Comparison of ENCODE assay signal across 33 cellular contexts in the genomic region with DNA sequence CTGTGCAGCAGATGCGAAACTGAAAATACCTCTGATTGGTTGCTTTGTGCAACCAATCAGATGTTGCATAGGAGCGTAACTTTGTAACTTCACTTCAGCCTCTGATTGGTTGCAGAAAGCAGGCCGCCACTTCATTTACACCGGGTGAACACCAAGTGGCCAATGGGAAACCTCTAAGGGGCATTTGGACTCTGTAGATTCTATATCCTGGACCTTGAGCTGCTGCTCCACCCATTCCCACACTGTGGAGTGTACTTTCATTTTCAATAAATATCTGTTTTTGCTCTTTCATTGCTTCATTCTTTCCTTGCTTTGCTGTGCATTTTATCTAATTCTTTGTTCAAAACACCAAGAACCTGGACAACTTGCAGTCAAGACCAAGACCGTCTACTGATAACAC.
"Had no signal": no experiment of that assay in that cellular context is flagged by ENCODE, and none has a peak within 500 bp of the region (broad histone marks: within the 10 kb centered on the region; RNA-seq: fewer than 3 reads in every experiment).

No MANE protein-coding gene starts in this region.

- H3K4me3 ChIP-seq: adrenal gland, body of pancreas, breast epithelium, MG63, SJCRH30, SK-N-MC had no signal

- H3K27ac Mint-ChIP-seq: activated CD4-positive, alpha-beta T cell treated with anti-CD3 and anti-CD28 coated beads for 36 hours; activated CD8-positive, alpha-beta T cell treated with anti-CD3 and anti-CD28 coated beads for 36 hours; activated naive CD4-positive, alpha-beta T cell treated with anti-CD3 and anti-CD28 coated beads for 36 hours; activated naive CD4-positive, alpha-beta T cell treated with anti-CD3 and anti-CD28 coated beads, Interleukin-2, amount 50 U/mL, for 72 hours; activated T-helper 1 cell treated with anti-CD3 and anti-CD28 coated beads, Interleukin-12 subunit alpha, Interleukin-12 subunit beta, Interleukin-2, Interleukin-4 antibody, amounts not matched to agents 30 ng/mL and 10 ng/mL and 1 ng/mL, durations not matched to agents 14 hours and 24 hours and 36 hours; IgD-negative memory B cell; T-cell had no signal

- H3K4me1 ChIP-seq: adrenal gland, body of pancreas, breast epithelium had no signal

- ATAC-seq: activated CD4-positive, alpha-beta T cell treated with anti-CD3 and anti-CD28 coated beads for 36 hours; activated CD8-positive, alpha-beta T cell treated with anti-CD3 and anti-CD28 coated beads for 36 hours; activated naive CD4-positive, alpha-beta T cell treated with anti-CD3 and anti-CD28 coated beads, Interleukin-2, amount 50 U/mL, for 72 hours; activated T-cell treated with anti-CD3 and anti-CD28 coated beads, Interleukin-2, amount 50 U/mL, for 4 hours; body of pancreas; Panc1; T-cell had no signal

- H3K9me3 ChIP-seq: adrenal gland, body of pancreas, breast epithelium, MG63, SJCRH30 had no signal

- H3K36me3 Mint-ChIP-seq: IgD-negative memory B cell, T-cell had no signal

- H3K4me3 Mint-ChIP-seq: activated CD4-positive, alpha-beta T cell treated with anti-CD3 and anti-CD28 coated beads for 36 hours; activated CD8-positive, alpha-beta T cell treated with anti-CD3 and anti-CD28 coated beads for 36 hours; activated naive CD4-positive, alpha-beta T cell treated with anti-CD3 and anti-CD28 coated beads for 36 hours; activated T-cell treated with anti-CD3 and anti-CD28 coated beads, Interleukin-2, amount 50 U/mL, for 4 hours; activated T-helper 1 cell treated with anti-CD3 and anti-CD28 coated beads, Interleukin-12 subunit alpha, Interleukin-12 subunit beta, Interleukin-2, Interleukin-4 antibody, amounts not matched to agents 30 ng/mL and 10 ng/mL and 1 ng/mL, durations not matched to agents 14 hours and 24 hours and 36 hours; IgD-negative memory B cell; T-cell had no signal

- DNase-seq: activated CD4-positive, alpha-beta T cell treated with anti-CD3 and anti-CD28 coated beads for 36 hours; activated CD8-positive, alpha-beta T cell treated with anti-CD3 and anti-CD28 coated beads for 36 hours; activated gamma-delta T cell treated with Interleukin-2 at 50 U/mL for 16 hours; activated naive CD4-positive, alpha-beta T cell treated with anti-CD3 and anti-CD28 coated beads for 36 hours; activated T-cell treated with anti-CD3 and anti-CD28 coated beads for 4 hours; activated T-cell treated with anti-CD3 and anti-CD28 coated beads, Interleukin-2, amount 50 U/mL, for 4 hours; adrenal gland; body of pancreas; Kasumi-1; KG1; MG63; NCI-H1048; NCI-H1105 treated with DMSO at 0.1 percent for 48 hours; NCI-H1436; NCI-H1694; NCI-H1930; NCI-H2081 treated with DMSO at 0.1 percent for 48 hours; NCI-H226; NCI-H446 treated with DMSO at 0.1 percent for 48 hours; NCI-H524; NCI-H69; NCI-H82; SHP77; SJCRH30; T-cell; T1000; WERI-Rb-1 had no signal

- H3K27me3 ChIP-seq: adrenal gland, body of pancreas, breast epithelium, MG63, SJCRH30 had no signal

- H3K9me3 Mint-ChIP-seq: activated CD8-positive, alpha-beta T cell treated with anti-CD3 and anti-CD28 coated beads for 36 hours; activated naive CD4-positive, alpha-beta T cell treated with anti-CD3 and anti-CD28 coated beads for 36 hours; activated naive CD4-positive, alpha-beta T cell treated with anti-CD3 and anti-CD28 coated beads, Interleukin-2, amount 50 U/mL, for 72 hours; activated T-cell treated with anti-CD3 and anti-CD28 coated beads, Interleukin-2, amount 50 U/mL, for 4 hours; activated T-helper 1 cell treated with anti-CD3 and anti-CD28 coated beads, Interleukin-12 subunit alpha, Interleukin-12 subunit beta, Interleukin-2, Interleukin-4 antibody, amounts not matched to agents 30 ng/mL and 10 ng/mL and 1 ng/mL, durations not matched to agents 14 hours and 24 hours and 36 hours; IgD-negative memory B cell; T-cell had no signal

- H3K4me1 Mint-ChIP-seq: activated CD4-positive, alpha-beta T cell treated with anti-CD3 and anti-CD28 coated beads for 36 hours had no signal

- H3K27ac ChIP-seq: adrenal gland, body of pancreas, breast epithelium, SJCRH30, SK-N-MC, WERI-Rb-1 had no signal

- H3K36me3 ChIP-seq: adrenal gland, breast epithelium, MG63, SJCRH30, WERI-Rb-1 had no signal

- H3K27me3 Mint-ChIP-seq: activated CD4-positive, alpha-beta T cell treated with anti-CD3 and anti-CD28 coated beads for 36 hours; activated CD8-positive, alpha-beta T cell treated with anti-CD3 and anti-CD28 coated beads for 36 hours; IgD-negative memory B cell; T-cell had no signal
